ENCODE assay signal across 13 cellular contexts in genomic region chr2:8239402-8240127, GRCh38.
A peak's percentile ranks its signal among the peaks of the same experiment; 100 is the strongest.
DNase-seq lines count a peak whose midpoint lies in the region; ATAC-seq and TF ChIP-seq lines count a peak whose summit lies in the region.
"Had no signal": no experiment of that assay in that cellular context is flagged by ENCODE, and none has a peak within 500 bp of the region (broad histone marks: within the 10 kb centered on the region; RNA-seq: fewer than 3 reads in every experiment).

No MANE protein-coding gene starts in this region.

- no peak for TF ChIP-seq CTCF in H9 (conservative IDR thresholded peaks at IDR 0.05)

- H4K8ac ChIP-seq in H9 (replicated peaks; ENCODE audit: insufficient read length, low read depth, low read length): no peak overlapping the region

- H3K23ac ChIP-seq in H9 (ENCODE audit: insufficient read length, low read depth, low read length): no peak overlapping the region

- H3K9me3 Mint-ChIP-seq in H9: peaks cover 11 to 13% of the 10 kb centered on the region in 2 experiments; a peak in 4 of 5 replicates
- peaks cover 3% of the 10 kb centered on the region for H3K9me3 Mint-ChIP-seq in activated naive CD8-positive, alpha-beta T cell (ENCODE audit: low read depth)

- no peaks in the 10 kb centered on the region for H3K79me1 ChIP-seq in H9 (ENCODE audit: insufficient read depth, low read depth, low read length, poor library complexity, severe bottlenecking)

- peaks cover 5% of the 10 kb centered on the region; the same call in 1 of the 2 replicates for H3K4me1 ChIP-seq in H9 (ENCODE audit: insufficient read depth, low read length)
- H3K4me1 ChIP-seq: thyroid gland had no signal

- H3K27me3 Mint-ChIP-seq in H9 (ENCODE audit: low read depth): no peaks in the 10 kb centered on the region; the same call in 1 of the 2 replicates
- peaks cover 8% of the 10 kb centered on the region for H3K27me3 Mint-ChIP-seq in activated naive CD8-positive, alpha-beta T cell

- no peak overlapping the region for H2BK15ac ChIP-seq in H9 (ENCODE audit: low read depth, low read length)

- no peaks in the 10 kb centered on the region for H3K27me3 ChIP-seq in H9 (ENCODE audit: insufficient read depth, low read length)
- H3K27me3 ChIP-seq: thyroid gland had no signal

- H3K36me3 Mint-ChIP-seq in H9 (ENCODE audit: insufficient read depth in 1 of 3, low read depth in 3 of 3): peaks cover 4 to 14% (median 11%) of the 10 kb centered on the region in 3 experiments; a peak in 6 of 7 replicates
- peaks cover 3% of the 10 kb centered on the region for H3K36me3 Mint-ChIP-seq in activated naive CD8-positive, alpha-beta T cell

- no peak overlapping the region for H3K4me2 ChIP-seq in H9 (ENCODE audit: insufficient read depth, insufficient read length, low read length)
- H3K4me2 ChIP-seq: SK-N-SH had no signal

- no peak overlapping the region for H3K27ac ChIP-seq in H9 (ENCODE audit: insufficient read length, low read depth, low read length)
- H3K27ac ChIP-seq: thyroid gland had no signal

- H3K9ac ChIP-seq in H9 (ENCODE audit: extremely low read depth, insufficient read length, low read length): no peak overlapping the region
- H3K9ac ChIP-seq: SK-N-SH had no signal

- H3K56ac ChIP-seq in H9 (ENCODE audit: insufficient read length, low read depth, low read length): no peak overlapping the region

- H3K79me2 ChIP-seq in H9 (ENCODE audit: insufficient read depth, low read length): no peaks in the 10 kb centered on the region

- H2BK5ac ChIP-seq in H9 (ENCODE audit: insufficient read length, low read length): no peak overlapping the region

- WGBS in H9 (ENCODE audit: extremely low coverage, insufficient read length, low lambda C conversion rate): no CpG with 5 or more reads among the region's 7 CpGs

- peak overlapping the region; percentile 12 to 85 (median 74); a peak in 2 of 7 replicates for H3K27ac Mint-ChIP-seq in H9
- H3K27ac Mint-ChIP-seq in activated naive CD8-positive, alpha-beta T cell: peak overlapping the region; percentile 41

- H2BK120ac ChIP-seq in H9 (ENCODE audit: low read depth, low read length, poor library complexity, severe bottlenecking): peak overlapping the region; percentile 73

- H3K4me1 Mint-ChIP-seq in H9: peaks cover 25 to 38% of the 10 kb centered on the region in 2 experiments
- peaks cover 12% of the 10 kb centered on the region for H3K4me1 Mint-ChIP-seq in activated naive CD8-positive, alpha-beta T cell (ENCODE audit: low read depth)

- H4K5ac ChIP-seq in H9 (ENCODE audit: insufficient read length, low read depth, low read length): no peak overlapping the region

- no peak overlapping the region for H2AFZ ChIP-seq in H9 (ENCODE audit: low read length)

- H3K23me2 ChIP-seq in H9 (ENCODE audit: insufficient read length, low read depth, low read length, poor library complexity, severe bottlenecking): no peaks in the 10 kb centered on the region

- H2BK12ac ChIP-seq in H9 (ENCODE audit: insufficient read length, low read depth, low read length): no peak overlapping the region

- no peaks in the 10 kb centered on the region for H4K20me1 ChIP-seq in H9 (ENCODE audit: control insufficient read depth, insufficient read depth, insufficient read length)

- no peak overlapping the region for H3K18ac ChIP-seq in H9 (ENCODE audit: insufficient read length, low read depth, low read length)

- no peak overlapping the region for H4K91ac ChIP-seq in H9 (ENCODE audit: insufficient read length, low read depth, low read length)

- ATAC-seq in HG02981 (IDR thresholded peaks at IDR 0.05; ENCODE audit: unreplicated experiment): no peak

- no peak overlapping the region for H2BK20ac ChIP-seq in H9 (ENCODE audit: low read depth, low read length, poor library complexity, severe bottlenecking)

- H3T11ph ChIP-seq in H9 (ENCODE audit: low read length): no peak overlapping the region

- no peak overlapping the region; the same call in 1 of the 2 replicates for H3K4ac ChIP-seq in H9 (ENCODE audit: low read depth, low read length)

- no peak overlapping the region for H2AK5ac ChIP-seq in H9 (ENCODE audit: insufficient read length, low read length)

- H3K9me3 ChIP-seq in H9 (ENCODE audit: control insufficient read depth, low read depth, low read length): no peaks in the 10 kb centered on the region
- H3K9me3 ChIP-seq: SK-N-SH, thyroid gland had no signal

- H3K14ac ChIP-seq in H9 (ENCODE audit: insufficient read depth, low read length): no peak overlapping the region

- DNase-seq in Ammon's horn (ENCODE audit: low spot score): peak; percentile 59
- DNase-seq in H9: peak; percentile 48
- DNase-seq in medulla oblongata (ENCODE audit: extremely low spot score): peak; percentile 69
- no peak for DNase-seq in NCI-H1930 (lab: John Stamatoyannopoulos, UW)
- no peak for DNase-seq in AG08395 (ENCODE audit: low spot score)
- DNase-seq in NCI-H2171 (lab: John Stamatoyannopoulos, UW): no peak
- DNase-seq: CD8-positive, alpha-beta memory T cell; glutamatergic neuron; NCI-H446 treated with DMSO at 0.1 percent for 48 hours; SK-N-SH; thyroid gland had no signal

- no peak overlapping the region for H3K4me3 Mint-ChIP-seq in H9
- no peak overlapping the region for H3K4me3 Mint-ChIP-seq in activated naive CD8-positive, alpha-beta T cell
- H3K4me3 Mint-ChIP-seq: CD8-positive, alpha-beta memory T cell had no signal

Comparison
In these comparisons a context has a peak if more than half of its experiments do, and no peak if none do; other contexts are left out.
1. DNase-seq: peak in Ammon's horn (single experiment), H9 (single experiment) and medulla oblongata (single experiment); none in NCI-H1930 (0 of 2), AG08395 (single experiment) and NCI-H2171 (single experiment).